In the genomic region with DNA sequence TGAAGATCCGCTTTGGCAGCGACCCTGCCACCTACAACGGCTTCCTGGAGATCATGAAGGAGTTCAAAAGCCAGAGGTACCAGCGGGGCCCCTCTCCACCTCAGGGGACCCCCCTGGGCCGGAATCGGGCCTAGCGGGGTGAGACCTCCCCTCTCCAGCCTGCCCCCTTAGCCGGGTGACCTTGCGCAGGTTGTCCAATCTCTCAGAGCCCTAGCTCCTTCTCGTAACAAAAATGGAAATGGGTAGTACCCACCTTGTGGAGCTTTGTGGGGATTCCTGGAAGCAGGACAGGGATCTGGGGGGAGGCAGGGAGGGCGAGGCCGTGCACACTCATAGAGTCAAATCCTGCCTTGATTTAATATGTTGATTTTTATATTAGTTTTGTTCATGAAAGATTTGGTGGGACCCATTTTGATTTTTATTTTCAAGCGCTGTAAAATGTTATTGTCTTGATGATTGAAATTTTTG, we compare ENCODE assay signal across 8 cellular contexts. TPM values are rescaled to one million over a fixed set of nuclear protein-coding genes. Genes with fewer than 3 reads are reported as not detected.
A peak's percentile ranks its signal among the peaks of the same experiment; 100 is the strongest.
DNase-seq lines count a peak whose midpoint lies in the region; ATAC-seq and TF ChIP-seq lines count a peak whose summit lies in the region.

No MANE protein-coding gene starts in this region.

- peaks cover 8% of the 10 kb centered on the region in 2 donors for H3K4me1 ChIP-seq in naive thymus-derived CD4-positive, alpha-beta T cell (ENCODE audit: control insufficient read depth in 2 of 2, insufficient read depth in 2 of 2, low read length in 2 of 2)

- H3K4me3 ChIP-seq in AG10803 (ENCODE audit: low read length), result peak overlapping the region; percentile 89
- peak overlapping the region; percentile 40 to 95 (median 81) for H3K4me3 ChIP-seq in dorsolateral prefrontal cortex
- H3K4me3 ChIP-seq in naive thymus-derived CD4-positive, alpha-beta T cell (ENCODE audit: low read length), result peak overlapping the region; percentile 67

- peak overlapping the region; percentile 60 for H3K27ac ChIP-seq in KOPT-K1 (ENCODE audit: low read depth, low read length, poor library complexity, severe bottlenecking)
- peak overlapping the region in 56 of 59 donors; percentile 15 to 88 (median 77) for H3K27ac ChIP-seq in dorsolateral prefrontal cortex
- H3K27ac ChIP-seq in naive thymus-derived CD4-positive, alpha-beta T cell (ENCODE audit: low read depth, low read length), result peak overlapping the region; percentile 93

- peak overlapping the region; percentile 23 to 91 (median 77) for H3K27ac Mint-ChIP-seq in naive thymus-derived CD4-positive, alpha-beta T cell

- peaks cover 11 to 23% (median 17%) of the 10 kb centered on the region in 5 donors for H3K27me3 Mint-ChIP-seq in naive thymus-derived CD4-positive, alpha-beta T cell

- H3K4me3 Mint-ChIP-seq in naive thymus-derived CD4-positive, alpha-beta T cell, result peak overlapping the region; percentile 73 to 90 (median 86)

- H3K36me3 Mint-ChIP-seq in naive thymus-derived CD4-positive, alpha-beta T cell, result peaks cover 0 to 18% (median 12%) of the 10 kb centered on the region in 5 donors

- CTCF ChIA-PET in naive thymus-derived CD4-positive, alpha-beta T cell (lab: Charles Lee), result interaction anchor here (0.6 kb wide), 1 partner anchor 1019 kb away, joined by 3 read pairs; no protein-coding TSS in a partner anchor

- H3K36me3 ChIP-seq in KOPT-K1 (ENCODE audit: insufficient read depth, low read length), result peaks cover 37% of the 10 kb centered on the region
- peaks cover 0 to 41% (median 12%) of the 10 kb centered on the region in 3 experiments for H3K36me3 ChIP-seq in naive thymus-derived CD4-positive, alpha-beta T cell (ENCODE audit: control insufficient read depth in 2 of 3, insufficient read depth in 3 of 3, low read length in 3 of 3)

- peaks cover 0 to 3% (median 0%) of the 10 kb centered on the region in 11 donors for H3K9me3 Mint-ChIP-seq in naive thymus-derived CD4-positive, alpha-beta T cell

- H3K4me1 Mint-ChIP-seq in naive thymus-derived CD4-positive, alpha-beta T cell, result peaks cover 16 to 50% (median 38%) of the 10 kb centered on the region in 7 donors

- intact Hi-C loops in dorsolateral prefrontal cortex (cut with DNase I), result no loop called here
- intact Hi-C loops in naive thymus-derived CD4-positive, alpha-beta T cell (cut with micrococcal nuclease), result loop anchor here in 1 of 2 donors (1.0 to 5.0 kb wide), 5 partner anchors 58 to 245 kb away; a partner anchor contains a TSS

- DNase-seq in AG10803 (ENCODE audit: low read depth), result no peak
- DNase-seq in dorsolateral prefrontal cortex, result no peak
- peak in 1 of 9 donors; percentile 6 for DNase-seq in naive thymus-derived CD4-positive, alpha-beta T cell
- DNase-seq in NCI-H2227 treated with DMSO at 0.1 percent for 48 hours (lab: John Stamatoyannopoulos, UW), result no peak
- no peak for DNase-seq in DMS153 treated with DMSO at 0.1 percent for 48 hours (lab: John Stamatoyannopoulos, UW; ENCODE audit: unreplicated experiment)
- DNase-seq in COLO829 (ENCODE audit: low spot score), result no peak

- no peaks in the 10 kb centered on the region for H3K27me3 ChIP-seq in dorsolateral prefrontal cortex
- H3K27me3 ChIP-seq in naive thymus-derived CD4-positive, alpha-beta T cell (ENCODE audit: control insufficient read depth in 2 of 2, insufficient read depth in 2 of 2, low read length in 2 of 2), result no peaks in the 10 kb centered on the region

- ATAC-seq in naive thymus-derived CD4-positive, alpha-beta T cell, result no peak
- ATAC-seq in GM19328 (IDR thresholded peaks at IDR 0.05; ENCODE audit: unreplicated experiment), result no peak

- POLR2A ChIA-PET in naive thymus-derived CD4-positive, alpha-beta T cell (lab: Charles Lee), result interaction anchor here (1.1 kb wide), 1 partner anchor 296 kb away, joined by 3 read pairs; no protein-coding TSS in a partner anchor

- TF ChIP-seq CTCF in AG10803 (conservative IDR thresholded peaks at IDR 0.05; ENCODE audit: low read length) (no peak), dorsolateral prefrontal cortex (IDR thresholded peaks at IDR 0.05 in 54 of 56, conservative IDR thresholded peaks at IDR 0.05 in 2 of 56; ENCODE audit: low read depth in 1 of 56, partially characterized antibody in 56 of 56) (no peak)

- H3K9me3 ChIP-seq in KOPT-K1 (ENCODE audit: insufficient read depth, low read length, poor library complexity, severe bottlenecking), result no peaks in the 10 kb centered on the region
- H3K9me3 ChIP-seq in naive thymus-derived CD4-positive, alpha-beta T cell (ENCODE audit: control insufficient read depth in 2 of 3, low read length in 3 of 3), result no peaks in the 10 kb centered on the region

RNA-seq across cellular contexts. Expression of a gene that starts 0.7 kb away (rescaled TPM):
- 100 to 1,000 TPM in 115 of 120 experiments, 10 to 100 TPM in 5; 92.3 to 176 (median 124) TPM for total RNA-seq in dorsolateral prefrontal cortex
- 100 to 1,000 TPM in 3 of 5 experiments, 10 to 100 TPM in 2; 42.7 to 105 (median 102) TPM for total RNA-seq in naive thymus-derived CD4-positive, alpha-beta T cell
- polyA plus RNA-seq in naive thymus-derived CD4-positive, alpha-beta T cell, result 1 to 10 TPM; 4.0 to 9.0 TPM

RNA-seq across cellular contexts. Expression of a gene that starts 58.9 kb away (rescaled TPM):
- total RNA-seq in dorsolateral prefrontal cortex, result 1 to 10 TPM in 2 of 120 experiments, under 1 TPM in 31, not detected in 87; 0.07 to 1.3 (median 0.26) TPM
- total RNA-seq in naive thymus-derived CD4-positive, alpha-beta T cell, result under 1 TPM in 2 of 5 experiments, not detected in 3; 0.16 to 0.19 TPM
- not detected for polyA plus RNA-seq in naive thymus-derived CD4-positive, alpha-beta T cell
